Comparison of ENCODE assay signal across 2 cellular contexts in the genomic region with DNA sequence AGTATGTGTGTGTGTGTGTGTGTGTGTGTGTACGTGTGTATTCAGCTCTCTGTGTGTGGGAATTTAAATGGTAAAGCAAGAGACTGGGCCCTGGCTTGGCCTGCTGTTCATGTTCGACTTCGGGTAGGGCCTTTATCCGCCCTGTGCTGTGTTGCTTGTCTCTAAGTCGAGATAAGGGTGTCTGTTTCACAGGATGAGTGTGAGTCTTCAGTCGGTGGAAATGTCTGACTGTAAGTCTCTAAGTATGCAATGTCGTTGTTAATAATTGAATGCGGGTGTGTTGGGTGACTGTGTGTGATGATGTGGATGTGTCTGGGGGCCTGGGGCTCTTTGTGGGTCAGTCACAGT.
A peak's percentile ranks its signal among the peaks of the same experiment; 100 is the strongest.
TF ChIP-seq lines count a peak whose summit lies in the region.

No MANE protein-coding gene starts in this region.

TF ChIP-seq in HepG2, 621 proteins besides CTCF, POLR2A, EP300 and RAD21 (continues in another document):
- TF ChIP-seq, protein P1, sequence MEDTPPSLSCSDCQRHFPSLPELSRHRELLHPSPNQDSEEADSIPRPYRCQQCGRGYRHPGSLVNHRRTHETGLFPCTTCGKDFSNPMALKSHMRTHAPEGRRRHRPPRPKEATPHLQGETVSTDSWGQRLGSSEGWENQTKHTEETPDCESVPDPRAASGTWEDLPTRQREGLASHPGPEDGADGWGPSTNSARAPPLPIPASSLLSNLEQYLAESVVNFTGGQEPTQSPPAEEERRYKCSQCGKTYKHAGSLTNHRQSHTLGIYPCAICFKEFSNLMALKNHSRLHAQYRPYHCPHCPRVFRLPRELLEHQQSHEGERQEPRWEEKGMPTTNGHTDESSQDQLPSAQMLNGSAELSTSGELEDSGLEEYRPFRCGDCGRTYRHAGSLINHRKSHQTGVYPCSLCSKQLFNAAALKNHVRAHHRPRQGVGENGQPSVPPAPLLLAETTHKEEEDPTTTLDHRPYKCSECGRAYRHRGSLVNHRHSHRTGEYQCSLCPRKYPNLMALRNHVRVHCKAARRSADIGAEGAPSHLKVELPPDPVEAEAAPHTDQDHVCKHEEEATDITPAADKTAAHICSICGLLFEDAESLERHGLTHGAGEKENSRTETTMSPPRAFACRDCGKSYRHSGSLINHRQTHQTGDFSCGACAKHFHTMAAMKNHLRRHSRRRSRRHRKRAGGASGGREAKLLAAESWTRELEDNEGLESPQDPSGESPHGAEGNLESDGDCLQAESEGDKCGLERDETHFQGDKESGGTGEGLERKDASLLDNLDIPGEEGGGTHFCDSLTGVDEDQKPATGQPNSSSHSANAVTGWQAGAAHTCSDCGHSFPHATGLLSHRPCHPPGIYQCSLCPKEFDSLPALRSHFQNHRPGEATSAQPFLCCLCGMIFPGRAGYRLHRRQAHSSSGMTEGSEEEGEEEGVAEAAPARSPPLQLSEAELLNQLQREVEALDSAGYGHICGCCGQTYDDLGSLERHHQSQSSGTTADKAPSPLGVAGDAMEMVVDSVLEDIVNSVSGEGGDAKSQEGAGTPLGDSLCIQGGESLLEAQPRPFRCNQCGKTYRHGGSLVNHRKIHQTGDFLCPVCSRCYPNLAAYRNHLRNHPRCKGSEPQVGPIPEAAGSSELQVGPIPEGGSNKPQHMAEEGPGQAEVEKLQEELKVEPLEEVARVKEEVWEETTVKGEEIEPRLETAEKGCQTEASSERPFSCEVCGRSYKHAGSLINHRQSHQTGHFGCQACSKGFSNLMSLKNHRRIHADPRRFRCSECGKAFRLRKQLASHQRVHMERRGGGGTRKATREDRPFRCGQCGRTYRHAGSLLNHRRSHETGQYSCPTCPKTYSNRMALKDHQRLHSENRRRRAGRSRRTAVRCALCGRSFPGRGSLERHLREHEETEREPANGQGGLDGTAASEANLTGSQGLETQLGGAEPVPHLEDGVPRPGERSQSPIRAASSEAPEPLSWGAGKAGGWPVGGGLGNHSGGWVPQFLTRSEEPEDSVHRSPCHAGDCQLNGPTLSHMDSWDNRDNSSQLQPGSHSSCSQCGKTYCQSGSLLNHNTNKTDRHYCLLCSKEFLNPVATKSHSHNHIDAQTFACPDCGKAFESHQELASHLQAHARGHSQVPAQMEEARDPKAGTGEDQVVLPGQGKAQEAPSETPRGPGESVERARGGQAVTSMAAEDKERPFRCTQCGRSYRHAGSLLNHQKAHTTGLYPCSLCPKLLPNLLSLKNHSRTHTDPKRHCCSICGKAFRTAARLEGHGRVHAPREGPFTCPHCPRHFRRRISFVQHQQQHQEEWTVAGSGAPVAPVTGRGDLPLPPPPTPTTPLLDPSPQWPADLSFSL (CRISPR knock-in tag; IDR thresholded peaks at IDR 0.05): peak; percentile 69; the same call in 1 of the 2 replicates
- TF ChIP-seq, protein P2, sequence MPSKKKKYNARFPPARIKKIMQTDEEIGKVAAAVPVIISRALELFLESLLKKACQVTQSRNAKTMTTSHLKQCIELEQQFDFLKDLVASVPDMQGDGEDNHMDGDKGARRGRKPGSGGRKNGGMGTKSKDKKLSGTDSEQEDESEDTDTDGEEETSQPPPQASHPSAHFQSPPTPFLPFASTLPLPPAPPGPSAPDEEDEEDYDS (CRISPR knock-in tag; IDR thresholded peaks at IDR 0.05): no peak
- TF ChIP-seq ZNF142 (CRISPR knock-in tag; IDR thresholded peaks at IDR 0.05): no peak
- no peak for TF ChIP-seq ZNF772 (CRISPR knock-in tag; IDR thresholded peaks at IDR 0.05)
- TF ChIP-seq ATF7-NPFF (CRISPR knock-in tag; IDR thresholded peaks at IDR 0.05; ENCODE audit: low read depth): no peak
- TF ChIP-seq ZNF33A (CRISPR knock-in tag; IDR thresholded peaks at IDR 0.05; ENCODE audit: borderline replicate concordance): no peak

TF ChIP-seq in H1, 55 proteins besides CTCF, POLR2A, EP300 and RAD21:
- peak; percentile 3 for TF ChIP-seq ASH2L (IDR thresholded peaks at IDR 0.05; ENCODE audit: low read length)
- TF ChIP-seq YY1 (IDR thresholded peaks at IDR 0.05; ENCODE audit: low read depth, low read length): no peak
